Comparison of ENCODE assay signal across 9 cellular contexts in the genomic region with DNA sequence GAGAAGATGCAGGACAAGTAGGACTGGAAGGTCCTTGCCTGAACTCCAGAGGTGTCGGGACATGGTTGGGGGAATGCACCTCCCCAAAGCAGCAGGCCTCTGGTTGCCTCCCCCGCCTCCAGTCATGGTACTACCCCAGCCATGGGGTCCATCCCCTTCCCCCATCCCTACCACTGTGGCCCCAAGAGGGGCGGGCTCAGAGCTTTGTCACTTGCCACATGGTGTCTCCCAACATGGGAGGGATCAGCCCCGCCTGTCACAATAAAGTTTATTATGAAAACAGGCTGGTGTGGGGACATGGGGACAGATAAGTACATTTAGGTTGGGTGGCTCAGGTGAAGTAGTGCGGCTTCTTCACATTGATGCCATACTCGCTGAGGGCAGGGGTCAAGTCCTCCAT. TPM values are rescaled to one million over a fixed set of nuclear protein-coding genes. Genes with fewer than 3 reads are reported as not detected.
DNase-seq lines count a peak whose midpoint lies in the region; ATAC-seq, FAIRE-seq and TF ChIP-seq lines count a peak whose summit lies in the region.
"Had no signal": no experiment of that assay in that cellular context is flagged by ENCODE, and none has a peak within 500 bp of the region (broad histone marks: within the 10 kb centered on the region; RNA-seq: fewer than 3 reads in every experiment).

No MANE protein-coding gene starts in this region.

- no peaks in the 10 kb centered on the region for H3K9me3 Mint-ChIP-seq in Caco-2 (ENCODE audit: unreplicated experiment)

- WGBS in esophagus, 2 donors, result 89 to 91% methylated on average over 6 of the region's 6 CpGs
- WGBS in pancreas, 2 donors, result 79 to 87% methylated on average over 6 of the region's 6 CpGs

- FAIRE-seq in pancreas (lab: Jason Lieb, UNC), result no peak

- POLR2A ChIA-PET in Caco-2 (lab: Charles Lee), result interaction anchor here (0.5 kb wide), 1 partner anchor 171 kb away, joined by 6 read pairs; no protein-coding TSS in a partner anchor

- no peak overlapping the region for H3K4me3 Mint-ChIP-seq in Caco-2 (ENCODE audit: unreplicated experiment)

- H3K4me3 ChIP-seq in Caco-2 (ENCODE audit: low read depth, low read length), result no peak overlapping the region
- H3K4me3 ChIP-seq in RWPE2 (ENCODE audit: severe bottlenecking), result no peak overlapping the region
- peak overlapping the region in 1 of 2 donors; percentile 91 for H3K4me3 ChIP-seq in esophagus (ENCODE audit: low read depth in 1 of 2, low read length in 2 of 2)
- H3K4me3 ChIP-seq in pancreas, result peak overlapping the region in 2 of 4 donors; percentile 74 to 83

- TSS peak; percentile 20 for BruUV-seq in Caco-2 (replicated peaks; lab: Mats Ljungman, UMichigan)

- peak overlapping the region; percentile 82 for H3K27ac ChIP-seq in RWPE2 (ENCODE audit: poor library complexity, severe bottlenecking)
- peak overlapping the region; percentile 16 to 97 for H3K27ac ChIP-seq in esophagus (ENCODE audit: low read depth in 2 of 2, low read length in 1 of 2)
- no peak overlapping the region for H3K27ac ChIP-seq in pancreas

- H3K9me3 ChIP-seq in Caco-2, result no peaks in the 10 kb centered on the region
- H3K9me3 ChIP-seq in RWPE2 (ENCODE audit: severe bottlenecking), result no peaks in the 10 kb centered on the region
- no peaks in the 10 kb centered on the region for H3K9me3 ChIP-seq in esophagus (ENCODE audit: control insufficient read depth in 2 of 2, insufficient read depth in 1 of 2, low read depth in 1 of 2, low read length in 1 of 2)
- H3K9me3 ChIP-seq in pancreas, result no peaks in the 10 kb centered on the region

- TF ChIP-seq CTCF in Caco-2 (IDR thresholded peaks at IDR 0.05; ENCODE audit: insufficient read depth in 1 of 2, low read depth in 1 of 2, low read length in 1 of 2, severe bottlenecking in 1 of 2, unreplicated experiment in 1 of 2) (no peak), RWPE2 (IDR thresholded peaks at IDR 0.05; ENCODE audit: poor library complexity, severe bottlenecking) (no peak), pancreas (IDR thresholded peaks at IDR 0.05) (no peak)

- H3K4me1 ChIP-seq in Caco-2 (peaks cover 35% of the 10 kb centered on the region), RWPE2 (ENCODE audit: insufficient read depth, poor library complexity, severe bottlenecking) (peaks cover 19% of the 10 kb centered on the region), esophagus (ENCODE audit: control insufficient read depth in 2 of 2, insufficient read depth in 2 of 2, low read length in 1 of 2) (peaks cover 2 to 14% of the 10 kb centered on the region in 2 donors), pancreas (peaks cover 20 to 38% (median 28%) of the 10 kb centered on the region in 3 donors)

- intact Hi-C loops in Caco-2 (cut with micrococcal nuclease; ENCODE audit: unreplicated experiment), result loop anchor here (10.0 kb wide), 2 partner anchors 216 to 376 kb away; a partner anchor contains a TSS
- intact Hi-C loops in pancreas (cut with DNase I), result loop anchor here in 1 of 3 donors (10.0 kb wide), 1 partner anchor 74 kb away; a partner anchor contains a TSS

- H3K27me3 ChIP-seq in Caco-2 (replicated peaks; ENCODE audit: control insufficient read depth, insufficient read depth, low read length), result no peaks in the 10 kb centered on the region
- H3K27me3 ChIP-seq in RWPE2 (ENCODE audit: insufficient read depth, poor library complexity, severe bottlenecking), result no peaks in the 10 kb centered on the region
- no peaks in the 10 kb centered on the region for H3K27me3 ChIP-seq in esophagus (ENCODE audit: control insufficient read depth in 1 of 2, insufficient read depth in 2 of 2, low read length in 2 of 2)
- no peaks in the 10 kb centered on the region for H3K27me3 ChIP-seq in pancreas

- no peaks in the 10 kb centered on the region for H3K27me3 Mint-ChIP-seq in Caco-2 (ENCODE audit: insufficient read depth, unreplicated experiment)

- no peak for DNase-seq in Caco-2
- peak; percentile 44 for DNase-seq in RWPE2 (ENCODE audit: low spot score)
- DNase-seq in pancreas, result peak in 4 of 6 donors; percentile 21 to 67 (median 34)
- DNase-seq in UCSD-AML1 (lab: John Stamatoyannopoulos, UW; ENCODE audit: unreplicated experiment), result no peak
- DNase-seq in retina, result no peak
- no peak for DNase-seq in NAMALWA (ENCODE audit: low spot score)
- DNase-seq: NCI-H1436 treated with DMSO at 0.1 percent for 48 hours had no signal

- H3K36me3 Mint-ChIP-seq in Caco-2 (ENCODE audit: insufficient read depth, unreplicated experiment), result no peaks in the 10 kb centered on the region

- no peak for ATAC-seq in RWPE2 (ENCODE audit: low read depth)
- no peak for ATAC-seq in pancreas
- ATAC-seq in GM18909 (IDR thresholded peaks at IDR 0.05; ENCODE audit: poor library complexity, unreplicated experiment), result no peak

- peaks cover 17% of the 10 kb centered on the region for H3K4me1 Mint-ChIP-seq in Caco-2 (ENCODE audit: low read depth, unreplicated experiment)

- peak overlapping the region; percentile 11 for H3K27ac Mint-ChIP-seq in Caco-2 (ENCODE audit: unreplicated experiment)

- CTCF ChIA-PET in Caco-2 (lab: Charles Lee), result interaction anchor here (1.6 kb wide), 1 partner anchor 9 kb away, joined by 3 read pairs; a partner anchor contains a TSS

- H3K36me3 ChIP-seq in Caco-2 (ENCODE audit: control insufficient read depth, insufficient read depth, low read length) (peaks cover 5% of the 10 kb centered on the region; the same call in 1 of the 2 replicates), RWPE2 (ENCODE audit: low read depth) (peaks cover 58% of the 10 kb centered on the region), esophagus (ENCODE audit: control insufficient read depth in 2 of 2, insufficient read depth in 2 of 2, low read length in 1 of 2) (peaks cover 13 to 41% of the 10 kb centered on the region in 2 donors), pancreas (peaks cover 9 to 33% (median 23%) of the 10 kb centered on the region in 3 donors)

RNA-seq across cellular contexts. Expression of a gene that starts 1.4 kb away (rescaled TPM):
- total RNA-seq in Caco-2 (2022) (142 and 143 TPM in 2 replicates), pancreas (10 to 100 TPM; 53.5 to 96.7 (median 75.6) TPM)
- polyA plus RNA-seq in esophagus (10 to 100 TPM; 83.0 to 93.7 TPM), pancreas (100 to 1,000 TPM; 116 TPM)

RNA-seq across cellular contexts. Expression of a gene that starts 7.0 kb away (rescaled TPM):
- total RNA-seq in Caco-2 (2022) (117 and 119 TPM in 2 replicates), pancreas (10 to 100 TPM; 47.9 to 90.0 (median 67.4) TPM)
- polyA plus RNA-seq in esophagus (10 to 100 TPM; 63.3 to 91.0 TPM), pancreas (100 to 1,000 TPM in 1 of 2 donors, 10 to 100 TPM in 1; 98.5 to 137 TPM)

RNA-seq across cellular contexts. Expression of a gene that starts 7.2 kb away (rescaled TPM):
- 20.0 and 21.0 TPM in 2 replicates for total RNA-seq in Caco-2 (2022)
- polyA plus RNA-seq in esophagus, result 10 to 100 TPM; 12.4 to 12.6 TPM
- total RNA-seq in pancreas, result 10 to 100 TPM in 2 of 6 donors, 1 to 10 TPM in 4; 6.3 to 15.0 (median 8.7) TPM
- polyA plus RNA-seq in pancreas, result 10 to 100 TPM; 16.6 to 25.0 TPM

RNA-seq across cellular contexts. Expression of a gene that starts 8.6 kb away (rescaled TPM):
- total RNA-seq in Caco-2 (2022), result 61.7 TPM in 2 replicates
- 10 to 100 TPM; 18.6 to 20.9 TPM for polyA plus RNA-seq in esophagus
- 10 to 100 TPM; 19.6 to 88.6 (median 24.6) TPM for total RNA-seq in pancreas
- 10 to 100 TPM; 21.0 to 33.0 TPM for polyA plus RNA-seq in pancreas

RNA-seq across cellular contexts. Expression of a gene that starts 45.0 kb away (rescaled TPM):
- total RNA-seq in Caco-2 (2022) (1.7 and 2.0 TPM in 2 replicates), pancreas (1 to 10 TPM; 2.3 to 4.1 (median 3.3) TPM)
- polyA plus RNA-seq in esophagus (1 to 10 TPM; 1.7 to 2.0 TPM), pancreas (1 to 10 TPM; 4.0 to 4.8 TPM)

Comparison
In these comparisons a context has a peak if more than half of its experiments do, and no peak if none do; other contexts are left out.
1. DNase-seq: peak in RWPE2 (single experiment) and pancreas (4 of 6); none in Caco-2 (0 of 2), UCSD-AML1 (single experiment), retina (single experiment) and NAMALWA (single experiment).
2. H3K27ac ChIP-seq: peak in RWPE2 (single experiment) and esophagus (2 of 2); none in pancreas (0 of 4).